Comparison of ENCODE assay signal across 1 cellular context in genomic region chr3:184262166-184262926, GRCh38.
A peak's percentile ranks its signal among the peaks of the same experiment; 100 is the strongest.
TF ChIP-seq lines count a peak whose summit lies in the region.

No MANE protein-coding gene starts in this region.

TF ChIP-seq in GM12878, 131 proteins besides CTCF, POLR2A, EP300 and RAD21:
- TF ChIP-seq HDAC6 (IDR thresholded peaks at IDR 0.05; ENCODE audit: unreplicated experiment) (peak; percentile 58), E2F8 (IDR thresholded peaks at IDR 0.05; ENCODE audit: low read depth, partially characterized antibody) (no peak)
TF ChIP-seq in GM12878: peak in this region for 1.
